31 cellular contexts compared by ENCODE assay signal in the genomic region with DNA sequence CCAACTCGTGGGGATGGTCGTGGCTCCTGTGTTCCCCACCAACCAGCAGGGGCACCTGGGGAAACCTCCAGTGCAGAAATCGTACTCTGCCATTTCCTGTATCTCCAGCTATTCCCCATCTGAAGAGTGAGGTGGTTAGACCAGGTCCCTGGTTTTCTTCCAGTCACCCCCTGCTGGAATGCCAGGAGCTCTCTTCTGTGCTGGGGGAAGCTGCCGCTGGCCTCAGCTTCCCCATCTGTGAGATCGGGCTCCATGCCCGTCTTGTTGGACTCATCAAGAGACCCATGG.
DNase-seq lines count a peak whose midpoint lies in the region; ATAC-seq and TF ChIP-seq lines count a peak whose summit lies in the region.
"Had no signal": no experiment of that assay in that cellular context is flagged by ENCODE, and none has a peak within 500 bp of the region (broad histone marks: within the 10 kb centered on the region; RNA-seq: fewer than 3 reads in every experiment).

No MANE protein-coding gene starts in this region.

- CTCF ChIA-PET in WTC11 (lab: Charles Lee), result interaction anchor here (0.6 to 3.7 kb wide), 25 partner anchors 21 to 663 kb away, joined by 3 to 22 read pairs (median 5); no protein-coding TSS in a partner anchor
- CTCF ChIA-PET in GM10248 (lab: Yijun Ruan, JAX), result interaction anchor here (1.0 kb wide), 1 partner anchor 18 kb away, joined by 3 read pairs; no protein-coding TSS in a partner anchor

- H3K36me3 Mint-ChIP-seq in WTC11 (no peaks in the 10 kb centered on the region), mesothelial cell of epicardium (no peaks in the 10 kb centered on the region)
- H3K36me3 Mint-ChIP-seq: activated CD8-positive, alpha-beta memory T cell treated with anti-CD3 and anti-CD28 coated beads, Interleukin-2, amount 10 ng/mL, durations not matched to agents 7 days and 5 days; activated naive CD8-positive, alpha-beta T cell treated with anti-CD3 and anti-CD28 coated beads for 36 hours; CD8-positive, alpha-beta T cell; natural killer cell had no signal

- POLR2A ChIA-PET in WTC11 (lab: Charles Lee), result interaction anchor here (1.1 to 1.5 kb wide), 3 partner anchors 87 to 609 kb away, joined by 5 to 7 read pairs (median 6); no protein-coding TSS in a partner anchor
- POLR2A ChIA-PET in GM10248 (lab: Yijun Ruan, JAX), result no interaction called here

- H3K9me3 Mint-ChIP-seq in WTC11 (no peaks in the 10 kb centered on the region), mesothelial cell of epicardium (no peaks in the 10 kb centered on the region)
- H3K9me3 Mint-ChIP-seq: activated naive CD8-positive, alpha-beta T cell treated with anti-CD3 and anti-CD28 coated beads for 36 hours; activated T-cell treated with anti-CD3 and anti-CD28 coated beads, Interleukin-2, amount 50 U/mL, for 4 hours; CD8-positive, alpha-beta T cell; natural killer cell had no signal

- H3K36me3 ChIP-seq in left ventricle myocardium inferior (no peaks in the 10 kb centered on the region), heart left ventricle (no peaks in the 10 kb centered on the region)
- H3K36me3 ChIP-seq: colonic mucosa, right atrium auricular region, uterus had no signal

- no peak for TF ChIP-seq POLR2A in heart left ventricle (IDR thresholded peaks at IDR 0.05)

- H3K27me3 Mint-ChIP-seq in WTC11 (ENCODE audit: low read depth), result peaks cover 100% of the 10 kb centered on the region
- peaks cover 8% of the 10 kb centered on the region for H3K27me3 Mint-ChIP-seq in mesothelial cell of epicardium (ENCODE audit: low read depth)
- H3K27me3 Mint-ChIP-seq: activated CD8-positive, alpha-beta memory T cell treated with anti-CD3 and anti-CD28 coated beads, Interleukin-2, amount 10 ng/mL, durations not matched to agents 7 days and 5 days; activated naive CD8-positive, alpha-beta T cell treated with anti-CD3 and anti-CD28 coated beads for 36 hours had no signal

- H3K4me1 ChIP-seq in left ventricle myocardium inferior, result peaks cover 34% of the 10 kb centered on the region
- peaks cover 0 to 28% (median 20%) of the 10 kb centered on the region in 12 donors for H3K4me1 ChIP-seq in heart left ventricle
- H3K4me1 ChIP-seq: colonic mucosa had no signal

- H3K9me3 ChIP-seq in left ventricle myocardium inferior (replicated peaks) (no peaks in the 10 kb centered on the region), heart left ventricle (no peaks in the 10 kb centered on the region)
- H3K9me3 ChIP-seq: colonic mucosa, right atrium auricular region, testis, uterus had no signal

- TF ChIP-seq CTCF in left ventricle myocardium inferior (IDR thresholded peaks at IDR 0.05; ENCODE audit: borderline replicate concordance) (no peak), heart left ventricle (IDR thresholded peaks at IDR 0.05) (no peak), WTC11 (IDR thresholded peaks at IDR 0.05) (no peak), mesothelial cell of epicardium (IDR thresholded peaks at IDR 0.05; ENCODE audit: unreplicated experiment) (no peak), GM10248 (IDR thresholded peaks at IDR 0.05; ENCODE audit: control extremely low read depth, extremely low read depth, low read depth, missing control alignments) (no peak)

- no peak for ATAC-seq in heart left ventricle
- no peak for ATAC-seq in WTC11
- no peak for ATAC-seq in GM19023 (IDR thresholded peaks at IDR 0.05; ENCODE audit: unreplicated experiment)
- ATAC-seq in stimulated activated naive CD8-positive, alpha-beta T cell treated with anti-CD3 and anti-CD28 coated beads, Interleukin-15, Interleukin-2, amounts not matched to agents 100 U/mL and 50 U/mL, for 24 hours, result no peak
- ATAC-seq: activated CD4-positive, CD25-positive, alpha-beta regulatory T cell treated with anti-CD3 and anti-CD28 coated beads, Interleukin-2, amount 50 U/mL, for 24 hours; activated CD8-positive, alpha-beta memory T cell treated with anti-CD3 and anti-CD28 coated beads, Interleukin-2, amount 10 ng/mL, durations not matched to agents 7 days and 5 days; activated T-cell treated with anti-CD3 and anti-CD28 coated beads, Interleukin-2, amount 50 U/mL, for 4 hours; CD8-positive, alpha-beta T cell; K562; natural killer cell; Panc1; T-helper 17 cell had no signal

- H3K27me3 ChIP-seq in left ventricle myocardium inferior (ENCODE audit: low read depth), result peaks cover 8% of the 10 kb centered on the region
- H3K27me3 ChIP-seq in heart left ventricle, result no peaks in the 10 kb centered on the region
- H3K27me3 ChIP-seq: colonic mucosa, right atrium auricular region, testis, uterus had no signal

- DNase-seq in left ventricle myocardium inferior, result no peak
- DNase-seq in heart left ventricle, result no peak
- no peak for DNase-seq in WTC11 (ENCODE audit: low spot score)
- DNase-seq in mesothelial cell of epicardium (ENCODE audit: low spot score in 2 of 2, unreplicated experiment in 2 of 2), result no peak
- DNase-seq in DMS 273 treated with DMSO at 0.1 percent for 48 hours (lab: John Stamatoyannopoulos, UW), result no peak
- DNase-seq in GM10248 (ENCODE audit: extremely low spot score), result no peak
- no peak for DNase-seq in stimulated activated naive CD8-positive, alpha-beta T cell treated with anti-CD3 and anti-CD28 coated beads, Interleukin-15, Interleukin-2, amounts not matched to agents 100 U/mL and 50 U/mL, for 24 hours
- DNase-seq: activated CD4-positive, alpha-beta T cell treated with anti-CD3 and anti-CD28 coated beads, Interleukin-2, amount 50 U/mL, for 4 hours; activated CD8-positive, alpha-beta memory T cell treated with anti-CD3 and anti-CD28 coated beads, Interleukin-2, amount 10 ng/mL, durations not matched to agents 7 days and 5 days; activated gamma-delta T cell; activated naive CD8-positive, alpha-beta T cell treated with anti-CD3 and anti-CD28 coated beads for 36 hours; activated T-cell treated with anti-CD3 and anti-CD28 coated beads, Interleukin-2, amount 50 U/mL, for 4 hours; CD8-positive, alpha-beta T cell; colonic mucosa; effector CD8-positive, alpha-beta T cell; natural killer cell; NCI-H1105; NCI-H187 treated with DMSO at 0.1 percent for 48 hours; NCI-H2227 treated with DMSO at 0.1 percent for 48 hours; Right ventricle myocardium superior; stimulated activated CD4-positive, alpha-beta T cell treated with anti-CD3 and anti-CD28 coated beads, Interleukin-1b, Interleukin-23, amount 100 ng/mL, for 48 hours; stimulated activated naive CD4-positive, alpha-beta T cell treated with Interleukin-2 at 50 U/mL for 16 hours; T-helper 17 cell; uterus had no signal

- no peak overlapping the region for H3K27ac Mint-ChIP-seq in WTC11
- peak overlapping the region; percentile 50 for H3K27ac Mint-ChIP-seq in mesothelial cell of epicardium
- H3K27ac Mint-ChIP-seq: activated CD8-positive, alpha-beta memory T cell treated with anti-CD3 and anti-CD28 coated beads, Interleukin-2, amount 10 ng/mL, durations not matched to agents 7 days and 5 days; activated naive CD8-positive, alpha-beta T cell treated with anti-CD3 and anti-CD28 coated beads for 36 hours; B cell; CD8-positive, alpha-beta T cell; natural killer cell; T-helper 17 cell had no signal

- H3K27ac ChIP-seq in left ventricle myocardium inferior (replicated peaks) (no peak overlapping the region), heart left ventricle (no peak overlapping the region)
- H3K27ac ChIP-seq: colonic mucosa, right atrium auricular region, uterus had no signal

- H3K4me3 ChIP-seq in left ventricle myocardium inferior (peak overlapping the region; percentile 11), heart left ventricle (no peak overlapping the region)
- H3K4me3 ChIP-seq: colonic mucosa, K562, right atrium auricular region, testis, uterus had no signal

- H3K4me1 Mint-ChIP-seq in WTC11, result peaks cover 15% of the 10 kb centered on the region
- peaks cover 23% of the 10 kb centered on the region for H3K4me1 Mint-ChIP-seq in mesothelial cell of epicardium
- H3K4me1 Mint-ChIP-seq: activated CD8-positive, alpha-beta memory T cell treated with anti-CD3 and anti-CD28 coated beads, Interleukin-2, amount 10 ng/mL, durations not matched to agents 7 days and 5 days; activated naive CD8-positive, alpha-beta T cell treated with anti-CD3 and anti-CD28 coated beads for 36 hours; B cell; natural killer cell; T-helper 17 cell had no signal

- intact Hi-C loops in left ventricle myocardium inferior (cut with micrococcal nuclease) (no loop called here), heart left ventricle (cut with DNase I) (no loop called here)

- 64 to 91% (median 69%) methylated on average over 6 of the region's 6 CpGs for WGBS in heart left ventricle, 4 donors

- H3K4me3 Mint-ChIP-seq in WTC11, result peak overlapping the region; percentile 53
- H3K4me3 Mint-ChIP-seq in mesothelial cell of epicardium, result peak overlapping the region; percentile 43
- H3K4me3 Mint-ChIP-seq: activated CD8-positive, alpha-beta memory T cell treated with anti-CD3 and anti-CD28 coated beads, Interleukin-2, amount 10 ng/mL, durations not matched to agents 7 days and 5 days; activated naive CD8-positive, alpha-beta T cell treated with anti-CD3 and anti-CD28 coated beads for 36 hours; activated T-cell treated with anti-CD3 and anti-CD28 coated beads, Interleukin-2, amount 50 U/mL, for 4 hours; B cell; CD8-positive, alpha-beta T cell; natural killer cell; T-helper 17 cell had no signal

TF ChIP-seq in WTC11, 78 proteins besides CTCF, POLR2A, EP300 and RAD21 (continues in another document):
- TF ChIP-seq, protein P1, sequence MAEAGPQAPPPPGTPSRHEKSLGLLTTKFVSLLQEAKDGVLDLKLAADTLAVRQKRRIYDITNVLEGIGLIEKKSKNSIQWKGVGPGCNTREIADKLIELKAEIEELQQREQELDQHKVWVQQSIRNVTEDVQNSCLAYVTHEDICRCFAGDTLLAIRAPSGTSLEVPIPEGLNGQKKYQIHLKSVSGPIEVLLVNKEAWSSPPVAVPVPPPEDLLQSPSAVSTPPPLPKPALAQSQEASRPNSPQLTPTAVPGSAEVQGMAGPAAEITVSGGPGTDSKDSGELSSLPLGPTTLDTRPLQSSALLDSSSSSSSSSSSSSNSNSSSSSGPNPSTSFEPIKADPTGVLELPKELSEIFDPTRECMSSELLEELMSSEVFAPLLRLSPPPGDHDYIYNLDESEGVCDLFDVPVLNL (CRISPR knock-in tag; IDR thresholded peaks at IDR 0.05; ENCODE audit: borderline replicate concordance, low read depth), result no peak
- no peak for TF ChIP-seq ZNF263 (CRISPR knock-in tag; IDR thresholded peaks at IDR 0.05; ENCODE audit: low read depth)
